9 cellular contexts compared by ENCODE assay signal in the genomic region with DNA sequence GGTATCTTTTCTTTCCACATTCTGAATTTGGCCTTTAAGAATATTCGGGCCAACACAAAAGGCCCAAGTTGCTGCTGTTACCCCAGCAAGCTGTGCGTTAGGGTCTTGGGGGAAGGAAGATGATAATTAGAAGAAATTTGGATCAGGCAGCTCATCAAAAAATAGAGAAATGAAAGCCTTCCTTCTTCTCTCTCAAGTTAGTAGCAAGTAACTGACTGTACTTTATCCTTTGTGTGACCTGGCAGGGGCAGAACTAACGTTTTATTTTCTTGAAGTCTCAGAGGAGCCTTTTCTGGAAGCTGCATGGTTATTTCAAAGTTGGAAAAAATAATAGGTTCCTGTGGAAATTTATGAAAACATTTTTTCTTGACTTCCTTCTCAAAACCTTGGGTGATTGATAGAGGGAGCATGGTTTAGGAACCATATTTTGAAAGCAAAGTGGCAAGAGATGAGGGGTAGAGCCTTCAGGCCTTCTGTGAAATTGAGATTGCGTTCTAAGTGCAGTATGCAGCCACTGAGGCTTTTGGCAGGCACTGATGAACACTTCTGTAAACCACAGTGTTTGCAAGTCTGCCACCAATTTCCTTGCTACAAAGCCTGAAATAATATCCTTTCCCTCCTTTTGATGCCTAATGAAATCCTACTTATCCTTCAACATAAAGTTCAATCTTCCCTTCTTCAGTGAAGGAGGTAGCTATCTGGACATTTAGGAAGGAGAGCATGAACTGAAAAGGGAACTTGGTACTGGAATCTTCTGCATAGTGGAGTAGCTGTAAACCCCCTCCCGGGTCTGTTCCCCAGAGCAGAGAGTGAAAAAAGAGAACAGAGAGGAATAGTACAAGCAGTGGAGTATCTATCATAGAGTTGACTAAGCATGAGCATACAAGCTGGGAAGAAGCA.
DNase-seq lines count a peak whose midpoint lies in the region; ATAC-seq, FAIRE-seq and TF ChIP-seq lines count a peak whose summit lies in the region.
"Had no signal": no experiment of that assay in that cellular context is flagged by ENCODE, and none has a peak within 500 bp of the region (broad histone marks: within the 10 kb centered on the region; RNA-seq: fewer than 3 reads in every experiment).

No MANE protein-coding gene starts in this region.

- intact Hi-C loops in esophagus squamous epithelium (cut with DNase I): no loop called here

- no peaks in the 10 kb centered on the region for H3K36me3 Mint-ChIP-seq in stimulated activated memory B cell treated with anti-CD40 and anti-IgM and Interleukin-4, amounts not matched to agents 10 μg/mL and 1 μg/mL and 100 μg/mL, for 72 hours

- DNase-seq in esophagus squamous epithelium (lab: John Stamatoyannopoulos, UW): no peak
- DNase-seq in GM12892 (ENCODE audit: insufficient read length): no peak
- DNase-seq in G401 (ENCODE audit: low spot score): no peak
- no peak for DNase-seq in GM20000 (ENCODE audit: low spot score)
- no peak for DNase-seq in NCI-H748 treated with DMSO at 0.1 percent for 48 hours (lab: John Stamatoyannopoulos, UW)

- H3K27ac ChIP-seq in esophagus squamous epithelium: peak overlapping the region in 3 of 4 donors; percentile 56 to 79 (median 64)

- H3K27me3 ChIP-seq in esophagus squamous epithelium: no peaks in the 10 kb centered on the region

- H3K4me3 ChIP-seq in esophagus squamous epithelium: no peak overlapping the region

- H3K4me1 Mint-ChIP-seq in stimulated activated memory B cell treated with anti-CD40 and anti-IgM and Interleukin-4, amounts not matched to agents 10 μg/mL and 1 μg/mL and 100 μg/mL, for 72 hours: peaks cover 21% of the 10 kb centered on the region

- no peaks in the 10 kb centered on the region for H3K27me3 Mint-ChIP-seq in stimulated activated memory B cell treated with anti-CD40 and anti-IgM and Interleukin-4, amounts not matched to agents 10 μg/mL and 1 μg/mL and 100 μg/mL, for 72 hours

- no peak for TF ChIP-seq POLR2A in esophagus squamous epithelium (IDR thresholded peaks at IDR 0.05)
- no peak for TF ChIP-seq POLR2A in GM12892 (IDR thresholded peaks at IDR 0.05; ENCODE audit: low read depth, low read length)

- in situ Hi-C loops in G401 (cut with HindIII; ENCODE audit: low sequenced_read_pairs): no loop called here

- H3K9me3 Mint-ChIP-seq in stimulated activated memory B cell treated with anti-CD40 and anti-IgM and Interleukin-4, amounts not matched to agents 10 μg/mL and 1 μg/mL and 100 μg/mL, for 72 hours: no peaks in the 10 kb centered on the region

- H3K4me3 Mint-ChIP-seq in stimulated activated memory B cell treated with anti-CD40 and anti-IgM and Interleukin-4, amounts not matched to agents 10 μg/mL and 1 μg/mL and 100 μg/mL, for 72 hours: peak overlapping the region; percentile 23

- WGBS in esophagus squamous epithelium, 2 donors: 41 to 56% methylated on average over 5 of the region's 5 CpGs

- H3K9me3 ChIP-seq in esophagus squamous epithelium: no peaks in the 10 kb centered on the region

- ATAC-seq in GM21367 (IDR thresholded peaks at IDR 0.05; ENCODE audit: unreplicated experiment) (peak; percentile 86), HG03565 (IDR thresholded peaks at IDR 0.05; ENCODE audit: unreplicated experiment) (peak; percentile 67)
- ATAC-seq in stimulated activated memory B cell treated with anti-CD40 and anti-IgM and Interleukin-4, amounts not matched to agents 10 μg/mL and 1 μg/mL and 100 μg/mL, for 72 hours: peak; percentile 86

- TF ChIP-seq CTCF in esophagus squamous epithelium (IDR thresholded peaks at IDR 0.05): no peak
- TF ChIP-seq CTCF in GM20000 (IDR thresholded peaks at IDR 0.05; ENCODE audit: extremely low read depth, missing control alignments): no peak

- FAIRE-seq in GM12892 (lab: Jason Lieb, UNC): no peak
- FAIRE-seq: colon had no signal

- H3K27ac Mint-ChIP-seq in stimulated activated memory B cell treated with anti-CD40 and anti-IgM and Interleukin-4, amounts not matched to agents 10 μg/mL and 1 μg/mL and 100 μg/mL, for 72 hours: peak overlapping the region; percentile 13

- H3K36me3 ChIP-seq in esophagus squamous epithelium: no peaks in the 10 kb centered on the region

- H3K4me1 ChIP-seq in esophagus squamous epithelium: peaks cover 0 to 24% (median 9%) of the 10 kb centered on the region in 3 donors
